1 cellular context compared by ENCODE assay signal in genomic region chr5:95878417-95879323, GRCh38.
A peak's percentile ranks its signal among the peaks of the same experiment; 100 is the strongest.
TF ChIP-seq lines count a peak whose summit lies in the region.

No MANE protein-coding gene starts in this region.

TF ChIP-seq in K562, 482 proteins besides CTCF, POLR2A, EP300 and RAD21 (continued from another document and continues in another):
- TF ChIP-seq ZMIZ1 (IDR thresholded peaks at IDR 0.05; ENCODE audit: low read depth in 2 of 2, low read length in 2 of 2): no peak
- TF ChIP-seq HMBOX1 (IDR thresholded peaks at IDR 0.05): peak; percentile 55; the same call in 1 of the 2 replicates
- no peak for TF ChIP-seq TOE1 (IDR thresholded peaks at IDR 0.05; ENCODE audit: borderline replicate concordance)
- TF ChIP-seq TOE1 (CRISPR knock-in tag; IDR thresholded peaks at IDR 0.05; ENCODE audit: borderline replicate concordance, low read depth): no peak
- no peak for TF ChIP-seq ZNF347 (CRISPR knock-in tag; IDR thresholded peaks at IDR 0.05; ENCODE audit: low read depth)
- TF ChIP-seq HMG20B (CRISPR knock-in tag; IDR thresholded peaks at IDR 0.05): no peak
- TF ChIP-seq ZNF121 (CRISPR knock-in tag; conservative IDR thresholded peaks at IDR 0.05): no peak
- TF ChIP-seq CEBPG (CRISPR knock-in tag; IDR thresholded peaks at IDR 0.05): no peak
- TF ChIP-seq CEBPG (tag; conservative IDR thresholded peaks at IDR 0.05 in 1 of 2, IDR thresholded peaks at IDR 0.05 in 1 of 2): no peak
- TF ChIP-seq NELFE (IDR thresholded peaks at IDR 0.05; ENCODE audit: insufficient read depth, insufficient read length): no peak
- TF ChIP-seq HOMEZ (CRISPR knock-in tag; IDR thresholded peaks at IDR 0.05): no peak
- peak; percentile 85 for TF ChIP-seq CXXC5 (CRISPR knock-in tag; IDR thresholded peaks at IDR 0.05)
- no peak for TF ChIP-seq MNT (conservative IDR thresholded peaks at IDR 0.05)
- TF ChIP-seq RNF219 (CRISPR knock-in tag; IDR thresholded peaks at IDR 0.05): no peak
- no peak for TF ChIP-seq HNRNPK (IDR thresholded peaks at IDR 0.05; ENCODE audit: low read depth, low read length, poor library complexity, severe bottlenecking)
- TF ChIP-seq CBX2 (IDR thresholded peaks at IDR 0.05; ENCODE audit: insufficient read depth, low read length, poor library complexity, severe bottlenecking): no peak
- no peak for TF ChIP-seq CEBPB (tag; IDR thresholded peaks at IDR 0.05)
- peak; percentile 97 for TF ChIP-seq ZBTB9 (CRISPR knock-in tag; IDR thresholded peaks at IDR 0.05)
- TF ChIP-seq DLX4 (CRISPR knock-in tag; IDR thresholded peaks at IDR 0.05): no peak
- no peak; the same call in 1 of the 2 replicates for TF ChIP-seq TAL1 (IDR thresholded peaks at IDR 0.05)
- 0 out of 2 replicates have a peak, but pooled peaks have one; percentile 23 for TF ChIP-seq SMAD4 (CRISPR knock-in tag; conservative IDR thresholded peaks at IDR 0.05)
- TF ChIP-seq BCOR (IDR thresholded peaks at IDR 0.05): no peak
- TF ChIP-seq SIN3B (IDR thresholded peaks at IDR 0.05; ENCODE audit: low read depth): no peak
- TF ChIP-seq POLR2G (IDR thresholded peaks at IDR 0.05; ENCODE audit: low read depth, low read length): no peak
- 0 out of 4 replicates have a peak, but pooled peaks of 1 of the 2 experiments have one; percentile 16 for TF ChIP-seq FOXA3 (CRISPR knock-in tag; conservative IDR thresholded peaks at IDR 0.05 in 1 of 2, IDR thresholded peaks at IDR 0.05 in 1 of 2)
- 0 out of 2 replicates have a peak, but pooled peaks have one; percentile 24 for TF ChIP-seq ZBTB17 (CRISPR knock-in tag; IDR thresholded peaks at IDR 0.05)
- TF ChIP-seq PHF20 (IDR thresholded peaks at IDR 0.05; ENCODE audit: partially characterized antibody): no peak
- peak in 1 of 2 experiments; percentile 66; a peak in 1 of 4 replicates for TF ChIP-seq RCOR1 (IDR thresholded peaks at IDR 0.05; ENCODE audit: borderline replicate concordance in 1 of 2, low read depth in 2 of 2, low read length in 2 of 2)
- TF ChIP-seq ZBTB5 (IDR thresholded peaks at IDR 0.05): no peak
- TF ChIP-seq ZNF41 (CRISPR knock-in tag; conservative IDR thresholded peaks at IDR 0.05): no peak
- no peak for TF ChIP-seq NCOA4 (IDR thresholded peaks at IDR 0.05; ENCODE audit: partially characterized antibody)
- no peak for TF ChIP-seq ZBTB1 (CRISPR knock-in tag; IDR thresholded peaks at IDR 0.05; ENCODE audit: borderline replicate concordance, low read depth)
- TF ChIP-seq MAFK (IDR thresholded peaks at IDR 0.05; ENCODE audit: low read length): no peak
- no peak for TF ChIP-seq ZNF586 (CRISPR knock-in tag; conservative IDR thresholded peaks at IDR 0.05)
- no peak for TF ChIP-seq ARID2 (IDR thresholded peaks at IDR 0.05)
- no peak for TF ChIP-seq NR0B1 (IDR thresholded peaks at IDR 0.05; ENCODE audit: partially characterized antibody)
- no peak for TF ChIP-seq ATF2 (CRISPR knock-in tag; IDR thresholded peaks at IDR 0.05)
